Comparison of ENCODE assay signal across 1 cellular context in the genomic region with DNA sequence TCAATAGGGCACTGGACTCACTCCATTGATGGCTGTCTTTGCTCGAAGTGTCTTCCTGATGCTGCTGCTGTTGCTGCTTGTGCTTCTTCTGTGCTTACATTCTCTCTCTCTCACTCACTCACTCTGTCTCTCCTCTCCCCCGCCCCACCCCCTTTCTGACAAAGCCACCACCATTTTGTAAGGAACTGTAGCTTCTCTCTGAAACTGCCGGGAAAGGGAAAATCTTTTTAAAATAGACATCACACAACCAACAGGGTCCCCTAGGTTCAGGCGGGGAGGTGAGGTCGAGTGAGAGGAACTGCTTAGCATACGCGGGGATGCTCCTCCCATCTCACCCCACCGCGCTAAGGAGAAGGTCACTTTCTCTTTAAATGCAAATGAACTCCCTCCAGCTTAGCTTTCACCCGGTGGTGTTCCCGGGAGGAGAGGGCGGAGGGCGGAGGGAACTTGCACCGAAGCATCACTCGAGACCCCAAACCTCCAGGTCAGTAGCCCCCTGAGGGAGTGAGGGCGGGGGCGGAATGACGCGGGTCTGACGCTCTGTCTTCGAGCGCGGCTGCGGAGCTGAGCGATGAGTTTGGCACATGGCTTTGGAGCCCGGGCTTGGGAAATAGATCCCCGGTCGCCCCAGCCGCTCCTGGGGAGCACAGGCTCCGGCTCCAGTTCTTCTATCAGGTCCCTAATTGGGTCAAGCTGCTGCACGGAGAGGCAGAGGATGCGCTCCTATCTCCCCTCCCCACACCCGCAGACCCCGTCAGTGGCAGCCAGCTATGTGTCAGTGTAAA.
TF ChIP-seq lines count a peak whose summit lies in the region.

Gene CCDC28B, plus strand, starts transcription at position 370 of the 785 bp plus-strand sequence. CDS start 1,341 bp downstream, outside the sequence.

TF ChIP-seq in HepG2, 621 proteins besides CTCF, POLR2A, EP300 and RAD21 (continued from another document and continues in another):
- TF ChIP-seq, protein P1, sequence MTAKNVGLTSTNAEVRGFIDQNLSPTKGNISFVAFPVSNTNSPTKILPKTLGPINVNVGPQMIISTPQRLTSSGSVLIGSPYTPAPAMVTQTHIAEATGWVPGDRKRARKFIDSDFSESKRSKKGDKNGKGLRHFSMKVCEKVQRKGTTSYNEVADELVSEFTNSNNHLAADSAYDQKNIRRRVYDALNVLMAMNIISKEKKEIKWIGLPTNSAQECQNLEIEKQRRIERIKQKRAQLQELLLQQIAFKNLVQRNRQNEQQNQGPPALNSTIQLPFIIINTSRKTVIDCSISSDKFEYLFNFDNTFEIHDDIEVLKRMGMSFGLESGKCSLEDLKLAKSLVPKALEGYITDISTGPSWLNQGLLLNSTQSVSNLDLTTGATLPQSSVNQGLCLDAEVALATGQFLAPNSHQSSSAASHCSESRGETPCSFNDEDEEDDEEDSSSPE (CRISPR knock-in tag; IDR thresholded peaks at IDR 0.05) = 0 out of 2 replicates have a peak, but pooled peaks have one; percentile 29
- peak; percentile 25; the same call in 1 of the 2 replicates for TF ChIP-seq SALL2 (CRISPR knock-in tag; IDR thresholded peaks at IDR 0.05)
- TF ChIP-seq HNRNPLL (IDR thresholded peaks at IDR 0.05; ENCODE audit: low read depth, low read length, poor library complexity, severe bottlenecking) = no peak
- TF ChIP-seq, protein P2, sequence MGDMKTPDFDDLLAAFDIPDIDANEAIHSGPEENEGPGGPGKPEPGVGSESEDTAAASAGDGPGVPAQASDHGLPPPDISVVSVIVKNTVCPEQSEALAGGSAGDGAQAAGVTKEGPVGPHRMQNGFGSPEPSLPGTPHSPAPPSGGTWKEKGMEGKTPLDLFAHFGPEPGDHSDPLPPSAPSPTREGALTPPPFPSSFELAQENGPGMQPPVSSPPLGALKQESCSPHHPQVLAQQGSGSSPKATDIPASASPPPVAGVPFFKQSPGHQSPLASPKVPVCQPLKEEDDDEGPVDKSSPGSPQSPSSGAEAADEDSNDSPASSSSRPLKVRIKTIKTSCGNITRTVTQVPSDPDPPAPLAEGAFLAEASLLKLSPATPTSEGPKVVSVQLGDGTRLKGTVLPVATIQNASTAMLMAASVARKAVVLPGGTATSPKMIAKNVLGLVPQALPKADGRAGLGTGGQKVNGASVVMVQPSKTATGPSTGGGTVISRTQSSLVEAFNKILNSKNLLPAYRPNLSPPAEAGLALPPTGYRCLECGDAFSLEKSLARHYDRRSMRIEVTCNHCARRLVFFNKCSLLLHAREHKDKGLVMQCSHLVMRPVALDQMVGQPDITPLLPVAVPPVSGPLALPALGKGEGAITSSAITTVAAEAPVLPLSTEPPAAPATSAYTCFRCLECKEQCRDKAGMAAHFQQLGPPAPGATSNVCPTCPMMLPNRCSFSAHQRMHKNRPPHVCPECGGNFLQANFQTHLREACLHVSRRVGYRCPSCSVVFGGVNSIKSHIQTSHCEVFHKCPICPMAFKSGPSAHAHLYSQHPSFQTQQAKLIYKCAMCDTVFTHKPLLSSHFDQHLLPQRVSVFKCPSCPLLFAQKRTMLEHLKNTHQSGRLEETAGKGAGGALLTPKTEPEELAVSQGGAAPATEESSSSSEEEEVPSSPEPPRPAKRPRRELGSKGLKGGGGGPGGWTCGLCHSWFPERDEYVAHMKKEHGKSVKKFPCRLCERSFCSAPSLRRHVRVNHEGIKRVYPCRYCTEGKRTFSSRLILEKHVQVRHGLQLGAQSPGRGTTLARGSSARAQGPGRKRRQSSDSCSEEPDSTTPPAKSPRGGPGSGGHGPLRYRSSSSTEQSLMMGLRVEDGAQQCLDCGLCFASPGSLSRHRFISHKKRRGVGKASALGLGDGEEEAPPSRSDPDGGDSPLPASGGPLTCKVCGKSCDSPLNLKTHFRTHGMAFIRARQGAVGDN (CRISPR knock-in tag; IDR thresholded peaks at IDR 0.05) = peak; percentile 87
- TF ChIP-seq TBX3 (IDR thresholded peaks at IDR 0.05; ENCODE audit: borderline replicate concordance) = no peak
- TF ChIP-seq ZNF570 (CRISPR knock-in tag; IDR thresholded peaks at IDR 0.05; ENCODE audit: borderline replicate concordance) = no peak
- TF ChIP-seq THAP7 (CRISPR knock-in tag; IDR thresholded peaks at IDR 0.05) = no peak
- TF ChIP-seq, protein P3, sequence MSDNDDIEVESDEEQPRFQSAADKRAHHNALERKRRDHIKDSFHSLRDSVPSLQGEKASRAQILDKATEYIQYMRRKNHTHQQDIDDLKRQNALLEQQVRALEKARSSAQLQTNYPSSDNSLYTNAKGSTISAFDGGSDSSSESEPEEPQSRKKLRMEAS (IDR thresholded peaks at IDR 0.05) = peak; percentile 59
- no peak for TF ChIP-seq CCAR2 (optimal IDR thresholded peaks at IDR 0.05; ENCODE audit: low read depth, low read length)
- TF ChIP-seq ZNF138 (CRISPR knock-in tag; IDR thresholded peaks at IDR 0.05; ENCODE audit: low read depth) = no peak
- TF ChIP-seq ZNF432 (CRISPR knock-in tag; IDR thresholded peaks at IDR 0.05; ENCODE audit: borderline replicate concordance) = no peak
- TF ChIP-seq RELA (CRISPR knock-in tag; IDR thresholded peaks at IDR 0.05) = no peak
- TF ChIP-seq FIP1L1 (IDR thresholded peaks at IDR 0.05; ENCODE audit: borderline replicate concordance, insufficient read depth, low read depth, low read length) = no peak
- 0 out of 2 replicates have a peak, but pooled peaks have one; percentile 59 for TF ChIP-seq ATF5 (CRISPR knock-in tag; IDR thresholded peaks at IDR 0.05; ENCODE audit: low read depth)
- TF ChIP-seq SIN3A (IDR thresholded peaks at IDR 0.05; ENCODE audit: borderline replicate concordance, low read depth, low read length) = no peak
- TF ChIP-seq ARID4A (CRISPR knock-in tag; IDR thresholded peaks at IDR 0.05; ENCODE audit: borderline replicate concordance) = peak; percentile 21; the same call in 1 of the 2 replicates
- TF ChIP-seq KAT2B (IDR thresholded peaks at IDR 0.05; ENCODE audit: borderline replicate concordance, low read depth, low read length) = no peak
- no peak for TF ChIP-seq ZNF552 (CRISPR knock-in tag; IDR thresholded peaks at IDR 0.05; ENCODE audit: borderline replicate concordance)
- TF ChIP-seq, protein P4, sequence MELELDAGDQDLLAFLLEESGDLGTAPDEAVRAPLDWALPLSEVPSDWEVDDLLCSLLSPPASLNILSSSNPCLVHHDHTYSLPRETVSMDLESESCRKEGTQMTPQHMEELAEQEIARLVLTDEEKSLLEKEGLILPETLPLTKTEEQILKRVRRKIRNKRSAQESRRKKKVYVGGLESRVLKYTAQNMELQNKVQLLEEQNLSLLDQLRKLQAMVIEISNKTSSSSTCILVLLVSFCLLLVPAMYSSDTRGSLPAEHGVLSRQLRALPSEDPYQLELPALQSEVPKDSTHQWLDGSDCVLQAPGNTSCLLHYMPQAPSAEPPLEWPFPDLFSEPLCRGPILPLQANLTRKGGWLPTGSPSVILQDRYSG (CRISPR knock-in tag; IDR thresholded peaks at IDR 0.05) = no peak
- 0 out of 2 replicates have a peak, but pooled peaks have one; percentile 29 for TF ChIP-seq REPIN1 (CRISPR knock-in tag; IDR thresholded peaks at IDR 0.05; ENCODE audit: borderline replicate concordance, low read depth)
- peak in 1 of 2 experiments; percentile 42; a peak in 1 of 4 replicates for TF ChIP-seq HMGXB4 (CRISPR knock-in tag; IDR thresholded peaks at IDR 0.05; ENCODE audit: borderline replicate concordance in 1 of 2, low read depth in 1 of 2)
- TF ChIP-seq MATR3 (CRISPR knock-in tag; IDR thresholded peaks at IDR 0.05) = no peak
- no peak for TF ChIP-seq SIN3B (IDR thresholded peaks at IDR 0.05; ENCODE audit: low read length)
- TF ChIP-seq HINFP (CRISPR knock-in tag; IDR thresholded peaks at IDR 0.05; ENCODE audit: low read depth) = no peak
- TF ChIP-seq ZNF292 (CRISPR knock-in tag; IDR thresholded peaks at IDR 0.05; ENCODE audit: borderline replicate concordance, low read depth) = 0 out of 2 replicates have a peak, but pooled peaks have one; percentile 4
- TF ChIP-seq TERF1 (CRISPR knock-in tag; IDR thresholded peaks at IDR 0.05) = no peak
- no peak for TF ChIP-seq PLSCR1 (CRISPR knock-in tag; IDR thresholded peaks at IDR 0.05; ENCODE audit: borderline replicate concordance)
- no peak for TF ChIP-seq ZNF562 (CRISPR knock-in tag; IDR thresholded peaks at IDR 0.05; ENCODE audit: borderline replicate concordance)
- TF ChIP-seq SCMH1 (CRISPR knock-in tag; IDR thresholded peaks at IDR 0.05; ENCODE audit: borderline replicate concordance) = no peak
- TF ChIP-seq, protein P5, sequence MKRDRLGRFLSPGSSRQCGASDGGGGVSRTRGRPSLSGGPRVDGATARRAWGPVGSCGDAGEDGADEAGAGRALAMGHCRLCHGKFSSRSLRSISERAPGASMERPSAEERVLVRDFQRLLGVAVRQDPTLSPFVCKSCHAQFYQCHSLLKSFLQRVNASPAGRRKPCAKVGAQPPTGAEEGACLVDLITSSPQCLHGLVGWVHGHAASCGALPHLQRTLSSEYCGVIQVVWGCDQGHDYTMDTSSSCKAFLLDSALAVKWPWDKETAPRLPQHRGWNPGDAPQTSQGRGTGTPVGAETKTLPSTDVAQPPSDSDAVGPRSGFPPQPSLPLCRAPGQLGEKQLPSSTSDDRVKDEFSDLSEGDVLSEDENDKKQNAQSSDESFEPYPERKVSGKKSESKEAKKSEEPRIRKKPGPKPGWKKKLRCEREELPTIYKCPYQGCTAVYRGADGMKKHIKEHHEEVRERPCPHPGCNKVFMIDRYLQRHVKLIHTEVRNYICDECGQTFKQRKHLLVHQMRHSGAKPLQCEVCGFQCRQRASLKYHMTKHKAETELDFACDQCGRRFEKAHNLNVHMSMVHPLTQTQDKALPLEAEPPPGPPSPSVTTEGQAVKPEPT (CRISPR knock-in tag; IDR thresholded peaks at IDR 0.05; ENCODE audit: low read depth) = no peak
